ENCODE assay signal across 13 cellular contexts in genomic region chr5:34043099-34043876, GRCh38. TPM values are rescaled to one million over a fixed set of nuclear protein-coding genes. Genes with fewer than 3 reads are reported as not detected.
A peak's percentile ranks its signal among the peaks of the same experiment; 100 is the strongest.
DNase-seq lines count a peak whose midpoint lies in the region; ATAC-seq and TF ChIP-seq lines count a peak whose summit lies in the region.
"Had no signal": no experiment of that assay in that cellular context is flagged by ENCODE, and none has a peak within 500 bp of the region (broad histone marks: within the 10 kb centered on the region; RNA-seq: fewer than 3 reads in every experiment).

TSS of gene C1QTNF3 (minus strand) at chr5:34043213. CDS start at chr5:34043125, 88 bp downstream.

- no peaks in the 10 kb centered on the region for H3K27me3 Mint-ChIP-seq in stimulated activated naive B cell treated with anti-CD40 and anti-IgM and Interleukin-4, amounts not matched to agents 10 μg/mL and 1 μg/mL and 100 μg/mL, for 72 hours
- H3K27me3 Mint-ChIP-seq: activated naive CD8-positive, alpha-beta T cell treated with anti-CD3 and anti-CD28 coated beads, Interleukin-2, amount 50 U/mL, for 24 hours; IgD-negative memory B cell had no signal

- peak; percentile 83 for ATAC-seq in body of pancreas
- ATAC-seq in stimulated activated naive B cell treated with anti-CD40 and anti-IgM and Interleukin-4, amounts not matched to agents 10 μg/mL and 1 μg/mL and 100 μg/mL, for 72 hours (replicated peaks) = no peak
- ATAC-seq: activated naive CD8-positive, alpha-beta T cell treated with anti-CD3 and anti-CD28 coated beads, Interleukin-2, amount 50 U/mL, for 24 hours had no signal

- 17 to 18% methylated on average over 10 of the region's 10 CpGs for WGBS in body of pancreas, 2 donors

- peak in 1 of 2 experiments; percentile 67 for DNase-seq in HL-60 (ENCODE audit: low read depth in 1 of 2, low spot score in 1 of 2)
- peak; percentile 25 to 59 (median 52) for DNase-seq in body of pancreas
- DNase-seq in lung microvascular endothelial cell (ENCODE audit: low read depth in 2 of 2) = peak; percentile 7 to 33
- DNase-seq in stimulated activated naive B cell treated with anti-CD40 and anti-IgM and Interleukin-4, amounts not matched to agents 10 μg/mL and 1 μg/mL and 100 μg/mL, for 72 hours = no peak
- DNase-seq in RWPE1 (ENCODE audit: low spot score) = no peak
- DNase-seq in stimulated activated naive CD4-positive, alpha-beta T cell (lab: John Stamatoyannopoulos, UW) = no peak
- no peak for DNase-seq in GM10248 (ENCODE audit: extremely low spot score)
- DNase-seq in activated CD4-positive, alpha-beta T cell treated with anti-CD3 and anti-CD28 coated beads for 1 hour = no peak
- DNase-seq: activated naive CD8-positive, alpha-beta T cell treated with anti-CD3 and anti-CD28 coated beads, Interleukin-2, amount 50 U/mL, for 24 hours; NCI-H2171 treated with DMSO at 0.1 percent for 48 hours; stimulated activated naive CD4-positive, alpha-beta T cell treated with Interleukin-2 at 50 U/mL for 16 hours had no signal

- no peaks in the 10 kb centered on the region for H3K9me3 Mint-ChIP-seq in stimulated activated naive B cell treated with anti-CD40 and anti-IgM and Interleukin-4, amounts not matched to agents 10 μg/mL and 1 μg/mL and 100 μg/mL, for 72 hours
- H3K9me3 Mint-ChIP-seq: activated naive CD8-positive, alpha-beta T cell treated with anti-CD3 and anti-CD28 coated beads, Interleukin-2, amount 50 U/mL, for 24 hours; IgD-negative memory B cell had no signal

- H3K27ac ChIP-seq in HL-60 (replicated peaks) = peak within 1 kb of the TSS; percentile 50
- H3K27ac ChIP-seq in body of pancreas = peak within 1 kb of the TSS; percentile 47 to 68 (median 55)
- no peak within 1 kb of the TSS for H3K27ac ChIP-seq in RWPE1
- H3K27ac ChIP-seq: SJSA1 had no signal

- POLR2A ChIA-PET in RWPE1 (lab: Yijun Ruan, JAX; ENCODE audit: low non-redundant PET) = no interaction called here
- POLR2A ChIA-PET in GM10248 (lab: Yijun Ruan, JAX) = no interaction called here

- H3K4me3 ChIP-seq in HL-60 (replicated peaks; ENCODE audit: insufficient read depth, low read length) (no peak within 1 kb of the TSS), body of pancreas (no peak within 1 kb of the TSS)
- H3K4me3 ChIP-seq: SJSA1 had no signal

- H3K4me1 ChIP-seq in body of pancreas = peaks cover 32% of the 10 kb centered on the region

- H3K27ac Mint-ChIP-seq in stimulated activated naive B cell treated with anti-CD40 and anti-IgM and Interleukin-4, amounts not matched to agents 10 μg/mL and 1 μg/mL and 100 μg/mL, for 72 hours = peak within 1 kb of the TSS; percentile 33
- H3K27ac Mint-ChIP-seq: activated naive CD8-positive, alpha-beta T cell treated with anti-CD3 and anti-CD28 coated beads, Interleukin-2, amount 50 U/mL, for 24 hours had no signal

- intact Hi-C loops in body of pancreas (cut with DNase I) = no loop called here

- no peak for TF ChIP-seq POLR2A in body of pancreas (IDR thresholded peaks at IDR 0.05)

- no peak within 1 kb of the TSS for H3K4me3 Mint-ChIP-seq in stimulated activated naive B cell treated with anti-CD40 and anti-IgM and Interleukin-4, amounts not matched to agents 10 μg/mL and 1 μg/mL and 100 μg/mL, for 72 hours
- H3K4me3 Mint-ChIP-seq: activated naive CD8-positive, alpha-beta T cell treated with anti-CD3 and anti-CD28 coated beads, Interleukin-2, amount 50 U/mL, for 24 hours had no signal

- H3K27me3 ChIP-seq in HL-60 (ENCODE audit: insufficient read depth, poor library complexity, severe bottlenecking) = no peaks in the 10 kb centered on the region
- no peaks in the 10 kb centered on the region for H3K27me3 ChIP-seq in body of pancreas
- H3K27me3 ChIP-seq: SJSA1 had no signal

- peaks cover 13 to 25% of the 10 kb centered on the region in 2 donors for H3K4me1 Mint-ChIP-seq in stimulated activated naive B cell treated with anti-CD40 and anti-IgM and Interleukin-4, amounts not matched to agents 10 μg/mL and 1 μg/mL and 100 μg/mL, for 72 hours

- H3K36me3 Mint-ChIP-seq in stimulated activated naive B cell treated with anti-CD40 and anti-IgM and Interleukin-4, amounts not matched to agents 10 μg/mL and 1 μg/mL and 100 μg/mL, for 72 hours = peaks cover 1 to 7% of the 10 kb centered on the region in 2 donors

- TF ChIP-seq CTCF in HL-60 (IDR thresholded peaks at IDR 0.05; ENCODE audit: insufficient read depth, low read length) = no peak
- TF ChIP-seq CTCF in body of pancreas (IDR thresholded peaks at IDR 0.05) = no peak
- no peak for TF ChIP-seq CTCF in RWPE1 (conservative IDR thresholded peaks at IDR 0.05; ENCODE audit: low read depth)
- TF ChIP-seq CTCF in GM10248 (IDR thresholded peaks at IDR 0.05; ENCODE audit: control extremely low read depth, extremely low read depth, low read depth, missing control alignments) = no peak

- no peaks in the 10 kb centered on the region for H3K36me3 ChIP-seq in body of pancreas (replicated peaks in 1 of 2; ENCODE audit: insufficient read depth in 1 of 2, low read depth in 2 of 2)
- H3K36me3 ChIP-seq: SJSA1 had no signal

- no peaks in the 10 kb centered on the region for H3K9me3 ChIP-seq in body of pancreas
- H3K9me3 ChIP-seq: SJSA1 had no signal

- CTCF ChIA-PET in RWPE1 (lab: Yijun Ruan, JAX) (interaction anchor here (0.7 kb wide), 1 partner anchor 46 kb away, joined by 3 read pairs; no protein-coding TSS in a partner anchor), GM10248 (lab: Yijun Ruan, JAX) (interaction anchor here (0.8 kb wide), 1 partner anchor 20 kb away, joined by 3 read pairs; no protein-coding TSS in a partner anchor)

RNA-seq across cellular contexts. Expression of gene C1QTNF3, which starts in this region (rescaled TPM):
- total RNA-seq in body of pancreas = 1 to 10 TPM in 1 of 2 donors, under 1 TPM in 1; 0.99 to 8.3 TPM
- total RNA-seq in lung microvascular endothelial cell = 0.40 and 0.87 TPM in 2 replicates

Comparison
In these comparisons a context has a peak if more than half of its experiments do, and no peak if none do; other contexts are left out.
1. Peak in DNase-seq in lung microvascular endothelial cell; RNA of the gene not detected or under 1 TPM.
2. DNase-seq: peak in body of pancreas (4 of 4); none in stimulated activated naive B cell treated with anti-CD40 and anti-IgM and Interleukin-4, amounts not matched to agents 10 μg/mL and 1 μg/mL and 100 μg/mL, for 72 hours (single experiment), RWPE1 (single experiment), stimulated activated naive CD4-positive, alpha-beta T cell (0 of 6), GM10248 (single experiment) and activated CD4-positive, alpha-beta T cell treated with anti-CD3 and anti-CD28 coated beads for 1 hour (single experiment).